Comparison of ENCODE assay signal across 1 cellular context in genomic region chr2:174039551-174040416, GRCh38.
TF ChIP-seq lines count a peak whose summit lies in the region.

No MANE protein-coding gene starts in this region.

TF ChIP-seq in GM12878, 131 proteins besides CTCF, POLR2A, EP300 and RAD21 (continued from another document and continues in another):
- TF ChIP-seq MTA3 (IDR thresholded peaks at IDR 0.05; ENCODE audit: borderline replicate concordance, low read length) (0 out of 2 replicates have a peak, but pooled peaks have one; percentile 66), GABPA (IDR thresholded peaks at IDR 0.05; ENCODE audit: low read depth) (peak; percentile 73), SIN3A (IDR thresholded peaks at IDR 0.05; ENCODE audit: low read depth, low read length) (no peak), CREM (IDR thresholded peaks at IDR 0.05; ENCODE audit: low read depth) (peak; percentile 72), BCL3 (IDR thresholded peaks at IDR 0.05; ENCODE audit: borderline replicate concordance, insufficient read depth, low read depth, low read length, poor library complexity, severe bottlenecking) (no peak), PAX8 (IDR thresholded peaks at IDR 0.05) (no peak), LARP7 (IDR thresholded peaks at IDR 0.05) (no peak), YBX1 (IDR thresholded peaks at IDR 0.05) (no peak), MYC (IDR thresholded peaks at IDR 0.05; ENCODE audit: insufficient read depth, insufficient read length, insufficient replicate concordance, low read length, severe bottlenecking) (no peak), NFXL1 (IDR thresholded peaks at IDR 0.05; ENCODE audit: borderline replicate concordance) (no peak), RELA (IDR thresholded peaks at IDR 0.05; ENCODE audit: borderline replicate concordance, partially characterized antibody) (no peak), SIX5 (IDR thresholded peaks at IDR 0.05; ENCODE audit: low read depth, low read length, severe bottlenecking) (no peak), STAT1 (conservative IDR thresholded peaks at IDR 0.05) (no peak), SREBF1 (IDR thresholded peaks at IDR 0.05; ENCODE audit: low read length) (no peak), RFX5 (IDR thresholded peaks at IDR 0.05; ENCODE audit: low read depth, low read length) (no peak), RUNX3 (IDR thresholded peaks at IDR 0.05; ENCODE audit: low read length) (peak; percentile 71), STAT3 (IDR thresholded peaks at IDR 0.05; ENCODE audit: low read depth, low read length) (no peak), HDAC6 (IDR thresholded peaks at IDR 0.05; ENCODE audit: unreplicated experiment) (no peak), EZH2 (IDR thresholded peaks at IDR 0.05; ENCODE audit: borderline replicate concordance, control insufficient read depth, low read depth, low read length) (no peak), TCF3 (IDR thresholded peaks at IDR 0.05; ENCODE audit: borderline replicate concordance, insufficient read depth, low read depth, low read length) (no peak), ZBED1 (IDR thresholded peaks at IDR 0.05; ENCODE audit: borderline replicate concordance) (no peak), ZZZ3 (IDR thresholded peaks at IDR 0.05; ENCODE audit: control insufficient read depth, insufficient read length, low read depth) (no peak), CBX3 (IDR thresholded peaks at IDR 0.05; ENCODE audit: borderline replicate concordance, low read depth) (no peak), IKZF2 (IDR thresholded peaks at IDR 0.05) (peak; percentile 61 to 62; a peak in 3 of 4 replicates), NR2C2 (IDR thresholded peaks at IDR 0.05; ENCODE audit: borderline replicate concordance, control insufficient read depth, insufficient read length, low read depth) (no peak), SREBF2 (IDR thresholded peaks at IDR 0.05; ENCODE audit: low read length) (no peak), BRCA1 (IDR thresholded peaks at IDR 0.05; ENCODE audit: low read depth, low read length) (no peak), EED (IDR thresholded peaks at IDR 0.05; ENCODE audit: low read depth) (0 out of 2 replicates have a peak, but pooled peaks have one; percentile 56), CBX5 (IDR thresholded peaks at IDR 0.05; ENCODE audit: low read depth) (peak; percentile 72; the same call in 1 of the 2 replicates), ZNF207 (IDR thresholded peaks at IDR 0.05; ENCODE audit: borderline replicate concordance) (no peak), TBL1XR1 (IDR thresholded peaks at IDR 0.05; ENCODE audit: low read depth, low read length) (no peak; the same call in 1 of the 2 replicates), RCOR1 (conservative IDR thresholded peaks at IDR 0.05; ENCODE audit: low read depth, low read length) (no peak), GATAD2B (conservative IDR thresholded peaks at IDR 0.05; ENCODE audit: low read depth) (no peak), FOS (IDR thresholded peaks at IDR 0.05; ENCODE audit: borderline replicate concordance, extremely low read depth, insufficient read length) (no peak), CHD1 (IDR thresholded peaks at IDR 0.05; ENCODE audit: low read depth, low read length) (no peak), TCF12 (IDR thresholded peaks at IDR 0.05; ENCODE audit: low read depth, low read length) (0 out of 2 replicates have a peak, but pooled peaks have one; percentile 5), JUNB (IDR thresholded peaks at IDR 0.05) (peak; percentile 60), REST (IDR thresholded peaks at IDR 0.05; ENCODE audit: low read depth, low read length) (no peak)
- TF ChIP-seq, protein P1, sequence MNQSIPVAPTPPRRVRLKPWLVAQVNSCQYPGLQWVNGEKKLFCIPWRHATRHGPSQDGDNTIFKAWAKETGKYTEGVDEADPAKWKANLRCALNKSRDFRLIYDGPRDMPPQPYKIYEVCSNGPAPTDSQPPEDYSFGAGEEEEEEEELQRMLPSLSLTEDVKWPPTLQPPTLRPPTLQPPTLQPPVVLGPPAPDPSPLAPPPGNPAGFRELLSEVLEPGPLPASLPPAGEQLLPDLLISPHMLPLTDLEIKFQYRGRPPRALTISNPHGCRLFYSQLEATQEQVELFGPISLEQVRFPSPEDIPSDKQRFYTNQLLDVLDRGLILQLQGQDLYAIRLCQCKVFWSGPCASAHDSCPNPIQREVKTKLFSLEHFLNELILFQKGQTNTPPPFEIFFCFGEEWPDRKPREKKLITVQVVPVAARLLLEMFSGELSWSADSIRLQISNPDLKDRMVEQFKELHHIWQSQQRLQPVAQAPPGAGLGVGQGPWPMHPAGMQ (IDR thresholded peaks at IDR 0.05; ENCODE audit: borderline replicate concordance) = no peak
- TF ChIP-seq, protein P2, sequence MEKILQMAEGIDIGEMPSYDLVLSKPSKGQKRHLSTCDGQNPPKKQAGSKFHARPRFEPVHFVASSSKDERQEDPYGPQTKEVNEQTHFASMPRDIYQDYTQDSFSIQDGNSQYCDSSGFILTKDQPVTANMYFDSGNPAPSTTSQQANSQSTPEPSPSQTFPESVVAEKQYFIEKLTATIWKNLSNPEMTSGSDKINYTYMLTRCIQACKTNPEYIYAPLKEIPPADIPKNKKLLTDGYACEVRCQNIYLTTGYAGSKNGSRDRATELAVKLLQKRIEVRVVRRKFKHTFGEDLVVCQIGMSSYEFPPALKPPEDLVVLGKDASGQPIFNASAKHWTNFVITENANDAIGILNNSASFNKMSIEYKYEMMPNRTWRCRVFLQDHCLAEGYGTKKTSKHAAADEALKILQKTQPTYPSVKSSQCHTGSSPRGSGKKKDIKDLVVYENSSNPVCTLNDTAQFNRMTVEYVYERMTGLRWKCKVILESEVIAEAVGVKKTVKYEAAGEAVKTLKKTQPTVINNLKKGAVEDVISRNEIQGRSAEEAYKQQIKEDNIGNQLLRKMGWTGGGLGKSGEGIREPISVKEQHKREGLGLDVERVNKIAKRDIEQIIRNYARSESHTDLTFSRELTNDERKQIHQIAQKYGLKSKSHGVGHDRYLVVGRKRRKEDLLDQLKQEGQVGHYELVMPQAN (conservative IDR thresholded peaks at IDR 0.05) = no peak
- TF ChIP-seq, protein P3, sequence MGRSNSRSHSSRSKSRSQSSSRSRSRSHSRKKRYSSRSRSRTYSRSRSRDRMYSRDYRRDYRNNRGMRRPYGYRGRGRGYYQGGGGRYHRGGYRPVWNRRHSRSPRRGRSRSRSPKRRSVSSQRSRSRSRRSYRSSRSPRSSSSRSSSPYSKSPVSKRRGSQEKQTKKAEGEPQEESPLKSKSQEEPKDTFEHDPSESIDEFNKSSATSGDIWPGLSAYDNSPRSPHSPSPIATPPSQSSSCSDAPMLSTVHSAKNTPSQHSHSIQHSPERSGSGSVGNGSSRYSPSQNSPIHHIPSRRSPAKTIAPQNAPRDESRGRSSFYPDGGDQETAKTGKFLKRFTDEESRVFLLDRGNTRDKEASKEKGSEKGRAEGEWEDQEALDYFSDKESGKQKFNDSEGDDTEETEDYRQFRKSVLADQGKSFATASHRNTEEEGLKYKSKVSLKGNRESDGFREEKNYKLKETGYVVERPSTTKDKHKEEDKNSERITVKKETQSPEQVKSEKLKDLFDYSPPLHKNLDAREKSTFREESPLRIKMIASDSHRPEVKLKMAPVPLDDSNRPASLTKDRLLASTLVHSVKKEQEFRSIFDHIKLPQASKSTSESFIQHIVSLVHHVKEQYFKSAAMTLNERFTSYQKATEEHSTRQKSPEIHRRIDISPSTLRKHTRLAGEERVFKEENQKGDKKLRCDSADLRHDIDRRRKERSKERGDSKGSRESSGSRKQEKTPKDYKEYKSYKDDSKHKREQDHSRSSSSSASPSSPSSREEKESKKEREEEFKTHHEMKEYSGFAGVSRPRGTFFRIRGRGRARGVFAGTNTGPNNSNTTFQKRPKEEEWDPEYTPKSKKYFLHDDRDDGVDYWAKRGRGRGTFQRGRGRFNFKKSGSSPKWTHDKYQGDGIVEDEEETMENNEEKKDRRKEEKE (IDR thresholded peaks at IDR 0.05) = no peak
- TF ChIP-seq, protein P4, sequence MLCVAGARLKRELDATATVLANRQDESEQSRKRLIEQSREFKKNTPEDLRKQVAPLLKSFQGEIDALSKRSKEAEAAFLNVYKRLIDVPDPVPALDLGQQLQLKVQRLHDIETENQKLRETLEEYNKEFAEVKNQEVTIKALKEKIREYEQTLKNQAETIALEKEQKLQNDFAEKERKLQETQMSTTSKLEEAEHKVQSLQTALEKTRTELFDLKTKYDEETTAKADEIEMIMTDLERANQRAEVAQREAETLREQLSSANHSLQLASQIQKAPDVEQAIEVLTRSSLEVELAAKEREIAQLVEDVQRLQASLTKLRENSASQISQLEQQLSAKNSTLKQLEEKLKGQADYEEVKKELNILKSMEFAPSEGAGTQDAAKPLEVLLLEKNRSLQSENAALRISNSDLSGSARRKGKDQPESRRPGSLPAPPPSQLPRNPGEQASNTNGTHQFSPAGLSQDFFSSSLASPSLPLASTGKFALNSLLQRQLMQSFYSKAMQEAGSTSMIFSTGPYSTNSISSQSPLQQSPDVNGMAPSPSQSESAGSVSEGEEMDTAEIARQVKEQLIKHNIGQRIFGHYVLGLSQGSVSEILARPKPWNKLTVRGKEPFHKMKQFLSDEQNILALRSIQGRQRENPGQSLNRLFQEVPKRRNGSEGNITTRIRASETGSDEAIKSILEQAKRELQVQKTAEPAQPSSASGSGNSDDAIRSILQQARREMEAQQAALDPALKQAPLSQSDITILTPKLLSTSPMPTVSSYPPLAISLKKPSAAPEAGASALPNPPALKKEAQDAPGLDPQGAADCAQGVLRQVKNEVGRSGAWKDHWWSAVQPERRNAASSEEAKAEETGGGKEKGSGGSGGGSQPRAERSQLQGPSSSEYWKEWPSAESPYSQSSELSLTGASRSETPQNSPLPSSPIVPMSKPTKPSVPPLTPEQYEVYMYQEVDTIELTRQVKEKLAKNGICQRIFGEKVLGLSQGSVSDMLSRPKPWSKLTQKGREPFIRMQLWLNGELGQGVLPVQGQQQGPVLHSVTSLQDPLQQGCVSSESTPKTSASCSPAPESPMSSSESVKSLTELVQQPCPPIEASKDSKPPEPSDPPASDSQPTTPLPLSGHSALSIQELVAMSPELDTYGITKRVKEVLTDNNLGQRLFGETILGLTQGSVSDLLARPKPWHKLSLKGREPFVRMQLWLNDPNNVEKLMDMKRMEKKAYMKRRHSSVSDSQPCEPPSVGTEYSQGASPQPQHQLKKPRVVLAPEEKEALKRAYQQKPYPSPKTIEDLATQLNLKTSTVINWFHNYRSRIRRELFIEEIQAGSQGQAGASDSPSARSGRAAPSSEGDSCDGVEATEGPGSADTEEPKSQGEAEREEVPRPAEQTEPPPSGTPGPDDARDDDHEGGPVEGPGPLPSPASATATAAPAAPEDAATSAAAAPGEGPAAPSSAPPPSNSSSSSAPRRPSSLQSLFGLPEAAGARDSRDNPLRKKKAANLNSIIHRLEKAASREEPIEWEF (IDR thresholded peaks at IDR 0.05; ENCODE audit: insufficient replicate concordance, low read depth, low read length) = no peak
- TF ChIP-seq, protein P5, sequence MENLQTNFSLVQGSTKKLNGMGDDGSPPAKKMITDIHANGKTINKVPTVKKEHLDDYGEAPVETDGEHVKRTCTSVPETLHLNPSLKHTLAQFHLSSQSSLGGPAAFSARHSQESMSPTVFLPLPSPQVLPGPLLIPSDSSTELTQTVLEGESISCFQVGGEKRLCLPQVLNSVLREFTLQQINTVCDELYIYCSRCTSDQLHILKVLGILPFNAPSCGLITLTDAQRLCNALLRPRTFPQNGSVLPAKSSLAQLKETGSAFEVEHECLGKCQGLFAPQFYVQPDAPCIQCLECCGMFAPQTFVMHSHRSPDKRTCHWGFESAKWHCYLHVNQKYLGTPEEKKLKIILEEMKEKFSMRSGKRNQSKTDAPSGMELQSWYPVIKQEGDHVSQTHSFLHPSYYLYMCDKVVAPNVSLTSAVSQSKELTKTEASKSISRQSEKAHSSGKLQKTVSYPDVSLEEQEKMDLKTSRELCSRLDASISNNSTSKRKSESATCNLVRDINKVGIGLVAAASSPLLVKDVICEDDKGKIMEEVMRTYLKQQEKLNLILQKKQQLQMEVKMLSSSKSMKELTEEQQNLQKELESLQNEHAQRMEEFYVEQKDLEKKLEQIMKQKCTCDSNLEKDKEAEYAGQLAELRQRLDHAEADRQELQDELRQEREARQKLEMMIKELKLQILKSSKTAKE (IDR thresholded peaks at IDR 0.05; ENCODE audit: low read depth, poor library complexity, severe bottlenecking) = peak; percentile 59
